In genomic region chr12:26719852-26720251, GRCh38 we compare ENCODE assay signal across 18 cellular contexts.
DNase-seq lines count a peak whose midpoint lies in the region; ATAC-seq, FAIRE-seq and TF ChIP-seq lines count a peak whose summit lies in the region.
"Had no signal": no experiment of that assay in that cellular context is flagged by ENCODE, and none has a peak within 500 bp of the region (broad histone marks: within the 10 kb centered on the region; RNA-seq: fewer than 3 reads in every experiment).

No MANE protein-coding gene starts in this region.

- peaks cover under 1% of the 10 kb centered on the region for H3K36me3 Mint-ChIP-seq in astrocyte (ENCODE audit: low read depth, unreplicated experiment)

- no peak overlapping the region for H2AFZ ChIP-seq in astrocyte (ENCODE audit: low read depth, low read length)
- no peak overlapping the region for H2AFZ ChIP-seq in hepatocyte

- no peak for FAIRE-seq in astrocyte (lab: Jason Lieb, UNC)

- no peaks in the 10 kb centered on the region for H3K9me3 Mint-ChIP-seq in astrocyte (ENCODE audit: unreplicated experiment)

- H3K27me3 ChIP-seq in astrocyte (ENCODE audit: insufficient read depth, low read length) (no peaks in the 10 kb centered on the region), hepatocyte (no peaks in the 10 kb centered on the region), gastroesophageal sphincter (no peaks in the 10 kb centered on the region)
- H3K27me3 ChIP-seq: tibial artery had no signal

- no peak for ATAC-seq in GM19023 (IDR thresholded peaks at IDR 0.05; ENCODE audit: unreplicated experiment)
- ATAC-seq in gastroesophageal sphincter = no peak
- no peak for ATAC-seq in HG03460 (IDR thresholded peaks at IDR 0.05; ENCODE audit: unreplicated experiment)
- ATAC-seq: activated CD4-positive, alpha-beta T cell treated with anti-CD3 and anti-CD28 coated beads for 36 hours; mucosa of descending colon had no signal

- H4K20me1 ChIP-seq in astrocyte (ENCODE audit: insufficient read depth, low read length) (no peaks in the 10 kb centered on the region), hepatocyte (ENCODE audit: insufficient read depth, poor library complexity, severe bottlenecking) (no peaks in the 10 kb centered on the region)

- peaks cover 18% of the 10 kb centered on the region for H3K4me1 Mint-ChIP-seq in astrocyte (ENCODE audit: low read depth, unreplicated experiment)
- H3K4me1 Mint-ChIP-seq: activated CD4-positive, alpha-beta T cell treated with anti-CD3 and anti-CD28 coated beads for 36 hours had no signal

- no peaks in the 10 kb centered on the region for H3K9me2 ChIP-seq in hepatocyte (replicated peaks; ENCODE audit: insufficient read depth)

- 97% methylated on average over 1 of the region's 1 CpG for WGBS in hepatocyte (ENCODE audit: low lambda C conversion rate, missing lambda C conversion rate)
- WGBS in gastroesophageal sphincter (ENCODE audit: low coverage in 1 of 2), 2 donors = 95 to 100% methylated on average over 1 of the region's 1 CpG

- TF ChIP-seq POLR2A in gastroesophageal sphincter (IDR thresholded peaks at IDR 0.05) = no peak

- DNase-seq in AG09309 (ENCODE audit: low read depth) = no peak
- DNase-seq in HCEC 1CT = peak; percentile 7
- no peak for DNase-seq in astrocyte (ENCODE audit: low read depth)
- no peak for DNase-seq in hepatocyte (ENCODE audit: low spot score)
- no peak for DNase-seq in NOMO-1 treated with dmso at 0.1 percent for 144 hours (lab: John Stamatoyannopoulos, UW; ENCODE audit: unreplicated experiment)
- DNase-seq: activated CD4-positive, alpha-beta T cell treated with anti-CD3 and anti-CD28 coated beads for 36 hours; DMS79 treated with DMSO at 0.1 percent for 48 hours; kidney glomerular epithelial cell; mucosa of descending colon; NCI-H1417; NCI-H510A; stimulated activated CD4-positive, alpha-beta T cell treated with anti-CD3 and anti-CD28 coated beads, Interleukin-1b, Interleukin-23, amount 100 ng/mL, for 48 hours; tibial artery had no signal

- H3K9me3 ChIP-seq in astrocyte (ENCODE audit: insufficient read depth, low read depth, low read length) (no peaks in the 10 kb centered on the region), hepatocyte (ENCODE audit: low read depth) (no peaks in the 10 kb centered on the region), gastroesophageal sphincter (no peaks in the 10 kb centered on the region)
- H3K9me3 ChIP-seq: mucosa of descending colon, prostate gland, tibial artery had no signal

- H3K79me2 ChIP-seq in astrocyte (ENCODE audit: insufficient read depth, low read length) (no peaks in the 10 kb centered on the region), hepatocyte (no peaks in the 10 kb centered on the region)

- H3K9ac ChIP-seq in astrocyte (ENCODE audit: low read length) = no peak overlapping the region

- TF ChIP-seq EP300 in gastroesophageal sphincter (IDR thresholded peaks at IDR 0.05) = no peak

- H3K4me2 ChIP-seq in astrocyte (ENCODE audit: low read length) (no peak overlapping the region), hepatocyte (no peak overlapping the region)

- H3K27me3 Mint-ChIP-seq in astrocyte (ENCODE audit: low read depth, unreplicated experiment) = no peaks in the 10 kb centered on the region
- H3K27me3 Mint-ChIP-seq: activated CD4-positive, alpha-beta T cell treated with anti-CD3 and anti-CD28 coated beads for 36 hours; B cell had no signal

- no peak overlapping the region for H3K27ac Mint-ChIP-seq in astrocyte (ENCODE audit: unreplicated experiment)
- H3K27ac Mint-ChIP-seq: activated CD4-positive, alpha-beta T cell treated with anti-CD3 and anti-CD28 coated beads for 36 hours; B cell had no signal

- TF ChIP-seq CTCF in AG09309 (IDR thresholded peaks at IDR 0.05; ENCODE audit: control insufficient read depth, insufficient read depth, low read depth, low read length, missing control alignments) (peak; percentile 21), astrocyte (IDR thresholded peaks at IDR 0.05; ENCODE audit: insufficient read depth, low read depth, low read length) (peak; percentile 25), hepatocyte (IDR thresholded peaks at IDR 0.05; ENCODE audit: poor library complexity) (peak; percentile 19), gastroesophageal sphincter (IDR thresholded peaks at IDR 0.05) (no peak)

- H3K36me3 ChIP-seq in astrocyte (ENCODE audit: insufficient read depth, low read length) = no peaks in the 10 kb centered on the region
- H3K36me3 ChIP-seq in hepatocyte (replicated peaks; ENCODE audit: insufficient read depth, low read depth) = no peaks in the 10 kb centered on the region
- peaks cover 0 to 12% of the 10 kb centered on the region in 2 donors for H3K36me3 ChIP-seq in gastroesophageal sphincter
- H3K36me3 ChIP-seq: prostate gland had no signal

- H3K4me1 ChIP-seq in astrocyte (ENCODE audit: insufficient read depth, low read length) (peaks cover 9% of the 10 kb centered on the region), hepatocyte (ENCODE audit: insufficient read depth) (peaks cover 13% of the 10 kb centered on the region), gastroesophageal sphincter (peaks cover 3 to 25% (median 7%) of the 10 kb centered on the region in 3 donors)
- H3K4me1 ChIP-seq: prostate gland had no signal

- H3K4me3 Mint-ChIP-seq in astrocyte (ENCODE audit: unreplicated experiment) = no peak overlapping the region
- H3K4me3 Mint-ChIP-seq: activated CD4-positive, alpha-beta T cell treated with anti-CD3 and anti-CD28 coated beads for 36 hours; B cell had no signal

- H3K27ac ChIP-seq in astrocyte (ENCODE audit: low read depth, low read length) (no peak overlapping the region), hepatocyte (no peak overlapping the region), gastroesophageal sphincter (no peak overlapping the region)
- H3K27ac ChIP-seq: prostate gland, tibial artery had no signal

- H3K4me3 ChIP-seq in AG09309 (ENCODE audit: control insufficient read depth, low read depth, low read length) = no peak overlapping the region
- H3K4me3 ChIP-seq in astrocyte (ENCODE audit: insufficient read depth, low read depth, low read length) = no peak overlapping the region
- H3K4me3 ChIP-seq in hepatocyte = no peak overlapping the region
- no peak overlapping the region for H3K4me3 ChIP-seq in gastroesophageal sphincter
- H3K4me3 ChIP-seq: mucosa of descending colon, prostate gland, tibial artery had no signal

Comparison
In these comparisons a context has a peak if more than half of its experiments do, and no peak if none do; other contexts are left out.
1. CTCF ChIP-seq: peak in AG09309 (single experiment), astrocyte (single experiment) and hepatocyte (single experiment); none in gastroesophageal sphincter (0 of 4).